In the genomic region with DNA sequence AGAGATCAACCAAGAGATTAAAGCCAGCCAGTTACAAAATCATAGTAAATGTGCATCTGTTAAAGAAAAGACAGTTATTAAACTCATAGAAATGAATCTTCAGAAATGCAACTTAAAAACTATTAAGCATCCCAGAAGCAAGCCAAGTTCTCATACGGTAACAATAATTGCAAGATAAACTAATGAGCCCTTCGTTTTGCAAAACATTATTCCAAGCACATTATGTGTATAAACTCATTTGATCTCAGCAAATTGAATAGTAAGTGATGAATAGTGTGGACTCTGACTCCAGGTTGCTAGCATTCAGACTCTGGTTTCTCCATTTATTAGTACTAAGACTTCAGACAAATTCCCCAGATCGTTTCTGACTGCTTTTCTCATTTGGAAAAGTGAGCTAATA, we compare ENCODE assay signal across 9 cellular contexts.
"Had no signal": no experiment of that assay in that cellular context is flagged by ENCODE, and none has a peak within 500 bp of the region (broad histone marks: within the 10 kb centered on the region; RNA-seq: fewer than 3 reads in every experiment).

No MANE protein-coding gene starts in this region.

- FAIRE-seq: HepG2, K562 had no signal

- H3K9me3 ChIP-seq: HAP-1 had no signal

- H2AFZ ChIP-seq: GM23248 had no signal

- H3K4me3 ChIP-seq: GM23248, HAP-1, K562 had no signal

- H3K9ac ChIP-seq: GM23248 had no signal

- ATAC-seq: HCT116, HepG2, K562 had no signal

- H3K27ac ChIP-seq: GM23248, HL-60 had no signal

- H3K36me3 ChIP-seq: HAP-1 had no signal

- DNase-seq: GM23248, GOT3, H7, HFFc6 had no signal
